8 cellular contexts compared by ENCODE assay signal in the genomic region with DNA sequence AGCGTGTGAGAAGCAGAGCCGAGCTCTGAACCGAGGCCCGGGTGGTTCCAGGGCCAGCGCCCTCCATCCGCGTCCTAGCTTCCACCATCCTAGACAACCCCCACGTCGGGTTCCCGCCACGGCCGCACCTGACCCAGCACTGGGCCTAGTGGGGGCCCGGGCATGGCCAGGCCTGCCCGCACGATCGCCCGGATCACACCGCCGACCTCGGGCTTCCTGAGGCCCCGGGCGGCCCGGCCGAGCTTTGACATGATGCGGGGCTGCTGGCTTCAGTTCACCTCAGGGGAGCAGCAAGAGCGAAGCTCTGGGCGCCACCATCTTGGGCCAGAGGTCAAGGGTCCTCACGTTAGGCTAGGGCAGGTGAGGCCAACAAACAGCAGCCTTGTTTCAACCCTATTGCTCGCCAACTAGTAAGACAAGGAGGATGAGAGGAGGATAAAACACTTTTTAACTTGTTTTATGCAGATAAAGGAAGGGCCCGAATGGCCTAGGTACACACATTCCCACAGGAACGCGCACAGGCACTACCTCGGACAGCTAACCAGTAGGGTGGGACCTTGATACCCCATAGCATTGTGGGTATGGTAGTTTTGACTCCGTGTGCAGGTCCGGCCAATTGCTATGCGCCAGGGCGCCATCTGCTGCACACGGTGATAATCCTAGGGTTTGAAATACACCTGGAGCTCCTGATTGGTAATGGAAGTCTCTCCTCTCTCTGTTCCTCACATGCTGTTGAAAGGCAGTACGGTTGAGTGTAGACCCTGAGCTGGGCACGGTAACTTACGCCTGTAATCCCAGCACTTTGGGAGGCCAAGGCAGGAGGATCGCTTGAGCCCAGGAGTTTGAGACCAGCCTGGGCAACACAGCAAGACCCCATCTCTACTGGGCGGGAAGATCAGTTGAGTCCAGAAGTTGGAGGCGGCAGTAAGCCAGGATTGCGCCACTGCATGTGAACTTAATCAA. TPM values are rescaled to one million over a fixed set of nuclear protein-coding genes. Genes with fewer than 3 reads are reported as not detected.
DNase-seq lines count a peak whose midpoint lies in the region; ATAC-seq and TF ChIP-seq lines count a peak whose summit lies in the region.

Gene MRPL11 (minus strand): TSS at position 345 of the 963 bp plus-strand sequence. CDS start 94 bp downstream, at position 251.

- H3K27ac ChIP-seq in caudate nucleus (ENCODE audit: low read depth, low read length): peak within 1 kb of the TSS; percentile 98

- H3K36me3 Mint-ChIP-seq in WTC11: peaks cover 38% of the 10 kb centered on the region

- H3K4me3 Mint-ChIP-seq in WTC11: peak within 1 kb of the TSS; percentile 95

- H3K4me1 Mint-ChIP-seq in WTC11: peaks cover 10% of the 10 kb centered on the region

- peaks cover 24% of the 10 kb centered on the region for H3K9me3 Mint-ChIP-seq in WTC11

- peak; percentile 95 for ATAC-seq in GM18873 (IDR thresholded peaks at IDR 0.05; ENCODE audit: low FRiP score, unreplicated experiment)
- peak; percentile 97 for ATAC-seq in HG03159 (IDR thresholded peaks at IDR 0.05; ENCODE audit: unreplicated experiment)
- peak; percentile 98 for ATAC-seq in WTC11

- POLR2A ChIA-PET in WTC11 (lab: Charles Lee): interaction anchor here (0.5 to 1.7 kb wide), 13 partner anchors 8 to 764 kb away, joined by 3 to 14 read pairs (median 4); partner anchors contain the start of genes ACTN3, DPP3, NPAS4 and PELI3

- H3K27ac Mint-ChIP-seq in WTC11: peak within 1 kb of the TSS; percentile 99

- DNase-seq in AG08395 (ENCODE audit: low spot score) (peak; percentile 98), NCI-H2227 treated with DMSO at 0.1 percent for 48 hours (lab: John Stamatoyannopoulos, UW) (peak; percentile 97), WTC11 (ENCODE audit: low spot score) (peak; percentile 95), caudate nucleus (lab: John Stamatoyannopoulos, UW) (peak; percentile 51 to 97 (median 89)), iris pigment epithelial cell (ENCODE audit: low read depth) (peak; percentile 92)
- DNase-seq in stimulated activated CD4-positive, alpha-beta T cell treated with anti-CD3 and anti-CD28 coated beads, Interleukin-12 subunit alpha, Interleukin-12 subunit beta, amount 100 ng/mL, for 4 hours: peak; percentile 86

- no peak; the same call in 1 of the 2 replicates for TF ChIP-seq CTCF in WTC11 (IDR thresholded peaks at IDR 0.05)

- CTCF ChIA-PET in WTC11 (lab: Charles Lee): interaction anchor here (0.6 to 3.2 kb wide), 51 partner anchors 8 to 952 kb away, joined by 3 to 52 read pairs (median 5); partner anchors contain the start of genes ACTN3, B4GAT1, BBS1 and CCDC85B

- peaks cover 7% of the 10 kb centered on the region for H3K27me3 Mint-ChIP-seq in WTC11 (ENCODE audit: low read depth)

TF ChIP-seq in WTC11, 78 proteins besides CTCF, POLR2A, EP300 and RAD21 (continues in another document):
- TF ChIP-seq NFE2L1 (CRISPR knock-in tag; IDR thresholded peaks at IDR 0.05): no peak
- TF ChIP-seq ZNF121 (CRISPR knock-in tag; IDR thresholded peaks at IDR 0.05): peak; percentile 100
- peak; percentile 38; the same call in 1 of the 2 replicates for TF ChIP-seq HMGXB4 (CRISPR knock-in tag; IDR thresholded peaks at IDR 0.05)
- TF ChIP-seq ZNF532 (CRISPR knock-in tag; IDR thresholded peaks at IDR 0.05; ENCODE audit: borderline replicate concordance): no peak
- TF ChIP-seq TEAD4 (CRISPR knock-in tag; IDR thresholded peaks at IDR 0.05): 0 out of 2 replicates have a peak, but pooled peaks have one; percentile 24
- TF ChIP-seq EMX1 (CRISPR knock-in tag; IDR thresholded peaks at IDR 0.05): no peak
- TF ChIP-seq OVOL2 (CRISPR knock-in tag; IDR thresholded peaks at IDR 0.05; ENCODE audit: borderline replicate concordance): no peak
- TF ChIP-seq GRHL2 (CRISPR knock-in tag; IDR thresholded peaks at IDR 0.05; ENCODE audit: insufficient replicate concordance, severe bottlenecking): no peak
- TF ChIP-seq CREB1 (CRISPR knock-in tag; IDR thresholded peaks at IDR 0.05): no peak
- TF ChIP-seq ZNF671 (CRISPR knock-in tag; IDR thresholded peaks at IDR 0.05): no peak
- TF ChIP-seq, protein P1, sequence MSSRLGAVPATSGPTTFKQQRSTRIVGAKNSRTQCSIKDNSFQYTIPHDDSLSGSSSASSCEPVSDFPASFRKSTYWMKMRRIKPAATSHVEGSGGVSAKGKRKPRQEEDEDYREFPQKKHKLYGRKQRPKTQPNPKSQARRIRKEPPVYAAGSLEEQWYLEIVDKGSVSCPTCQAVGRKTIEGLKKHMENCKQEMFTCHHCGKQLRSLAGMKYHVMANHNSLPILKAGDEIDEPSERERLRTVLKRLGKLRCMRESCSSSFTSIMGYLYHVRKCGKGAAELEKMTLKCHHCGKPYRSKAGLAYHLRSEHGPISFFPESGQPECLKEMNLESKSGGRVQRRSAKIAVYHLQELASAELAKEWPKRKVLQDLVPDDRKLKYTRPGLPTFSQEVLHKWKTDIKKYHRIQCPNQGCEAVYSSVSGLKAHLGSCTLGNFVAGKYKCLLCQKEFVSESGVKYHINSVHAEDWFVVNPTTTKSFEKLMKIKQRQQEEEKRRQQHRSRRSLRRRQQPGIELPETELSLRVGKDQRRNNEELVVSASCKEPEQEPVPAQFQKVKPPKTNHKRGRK (CRISPR knock-in tag; IDR thresholded peaks at IDR 0.05; ENCODE audit: borderline replicate concordance): no peak
- peak; percentile 97 for TF ChIP-seq GTF2I (CRISPR knock-in tag; conservative IDR thresholded peaks at IDR 0.05)
- no peak for TF ChIP-seq IRF2 (CRISPR knock-in tag; IDR thresholded peaks at IDR 0.05; ENCODE audit: borderline replicate concordance, low read depth)
- peak; percentile 28; the same call in 1 of the 2 replicates for TF ChIP-seq GABPB1 (CRISPR knock-in tag; IDR thresholded peaks at IDR 0.05)
- 0 out of 2 replicates have a peak, but pooled peaks have one; percentile 5 for TF ChIP-seq ZNF281 (CRISPR knock-in tag; IDR thresholded peaks at IDR 0.05)
- TF ChIP-seq NR3C1 (CRISPR knock-in tag; conservative IDR thresholded peaks at IDR 0.05; ENCODE audit: low read depth): no peak

RNA-seq across cellular contexts. Expression of gene MRPL11, which starts in this region (rescaled TPM):
- 131 to 137 TPM (median 135 TPM) in 3 replicates for total RNA-seq in WTC11 (2021)

Comparison
In these comparisons a context has a peak if more than half of its experiments do, and no peak if none do; other contexts are left out.
1. Peak in every context shown above with its lines: DNase-seq, ATAC-seq and H3K27ac ChIP-seq.